Comparison of ENCODE assay signal across 32 cellular contexts in genomic region chr18:68244786-68245185, GRCh38.
DNase-seq lines count a peak whose midpoint lies in the region; ATAC-seq, FAIRE-seq and TF ChIP-seq lines count a peak whose summit lies in the region.
"Had no signal": no experiment of that assay in that cellular context is flagged by ENCODE, and none has a peak within 500 bp of the region (broad histone marks: within the 10 kb centered on the region; RNA-seq: fewer than 3 reads in every experiment).

No MANE protein-coding gene starts in this region.

- no peak overlapping the region for H3K27ac Mint-ChIP-seq in MCF 10A (ENCODE audit: low read depth, unreplicated experiment)
- no peak overlapping the region for H3K27ac Mint-ChIP-seq in astrocyte (ENCODE audit: unreplicated experiment)
- H3K27ac Mint-ChIP-seq in mesothelial cell of epicardium = no peak overlapping the region
- H3K27ac Mint-ChIP-seq: activated CD4-positive, alpha-beta T cell treated with anti-CD3 and anti-CD28 coated beads, Interleukin-2, amount 10 ng/mL, durations not matched to agents 7 days and 5 days; activated naive CD8-positive, alpha-beta T cell treated with anti-CD3 and anti-CD28 coated beads, Interleukin-2, amount 10 ng/mL, durations not matched to agents 7 days and 5 days; activated T-cell treated with anti-CD3 and anti-CD28 coated beads, Interleukin-2, amount 50 U/mL, for 24 hours; CD8-positive, alpha-beta T cell; memory B cell had no signal

- no TSS peak for BruUV-seq in mammary epithelial cell (replicated peaks; lab: Mats Ljungman, UMichigan)
- no TSS peak for BruUV-seq in MCF 10A (replicated peaks; lab: Mats Ljungman, UMichigan)

- no peaks in the 10 kb centered on the region for H3K27me3 Mint-ChIP-seq in MCF 10A (ENCODE audit: insufficient read depth, unreplicated experiment)
- H3K27me3 Mint-ChIP-seq in astrocyte (ENCODE audit: low read depth, unreplicated experiment) = no peaks in the 10 kb centered on the region
- H3K27me3 Mint-ChIP-seq in mesothelial cell of epicardium (ENCODE audit: low read depth) = no peaks in the 10 kb centered on the region
- H3K27me3 Mint-ChIP-seq: activated CD4-positive, alpha-beta T cell treated with anti-CD3 and anti-CD28 coated beads, Interleukin-2, amount 10 ng/mL, durations not matched to agents 7 days and 5 days; activated naive CD8-positive, alpha-beta T cell treated with anti-CD3 and anti-CD28 coated beads, Interleukin-2, amount 10 ng/mL, durations not matched to agents 7 days and 5 days; activated T-cell treated with anti-CD3 and anti-CD28 coated beads, Interleukin-2, amount 50 U/mL, for 24 hours; memory B cell had no signal

- TF ChIP-seq CTCF in mammary epithelial cell (conservative IDR thresholded peaks at IDR 0.05 in 1 of 2, IDR thresholded peaks at IDR 0.05 in 1 of 2; ENCODE audit: extremely low read depth in 1 of 2, insufficient read depth in 1 of 2, low read depth in 1 of 2, low read length in 2 of 2) = no peak
- TF ChIP-seq CTCF in MCF 10A (IDR thresholded peaks at IDR 0.05; ENCODE audit: unreplicated experiment) = no peak
- no peak for TF ChIP-seq CTCF in astrocyte (IDR thresholded peaks at IDR 0.05; ENCODE audit: insufficient read depth, low read depth, low read length)
- TF ChIP-seq CTCF in mesothelial cell of epicardium (IDR thresholded peaks at IDR 0.05; ENCODE audit: unreplicated experiment) = no peak

- dilution Hi-C loops in mammary epithelial cell (cut with HindIII; ENCODE audit: low sequenced_read_pairs) = no loop called here

- H3K9me3 Mint-ChIP-seq in MCF 10A (ENCODE audit: unreplicated experiment) (no peaks in the 10 kb centered on the region), astrocyte (ENCODE audit: unreplicated experiment) (peaks cover 4% of the 10 kb centered on the region), mesothelial cell of epicardium (no peaks in the 10 kb centered on the region)
- H3K9me3 Mint-ChIP-seq: activated CD4-positive, alpha-beta T cell treated with anti-CD3 and anti-CD28 coated beads, Interleukin-2, amount 10 ng/mL, durations not matched to agents 7 days and 5 days; activated T-cell treated with anti-CD3 and anti-CD28 coated beads, Interleukin-2, amount 50 U/mL, for 24 hours; CD8-positive, alpha-beta T cell had no signal

- H3K4me1 ChIP-seq in mammary epithelial cell (ENCODE audit: insufficient read depth, low read length) (no peaks in the 10 kb centered on the region), astrocyte (ENCODE audit: insufficient read depth, low read length) (no peaks in the 10 kb centered on the region)
- H3K4me1 ChIP-seq: gastrocnemius medialis, right lobe of liver, SJCRH30, vagina had no signal

- DNase-seq in mammary epithelial cell (peak; percentile 33), MCF 10A (ENCODE audit: unreplicated experiment) (no peak), astrocyte (ENCODE audit: low read depth) (peak; percentile 63), fibroblast of peridontal ligament (ENCODE audit: extremely low read depth) (peak; percentile 34), NCI-H1417 (lab: John Stamatoyannopoulos, UW) (no peak), mesothelial cell of epicardium (ENCODE audit: low spot score in 2 of 2, unreplicated experiment in 2 of 2) (no peak)
- DNase-seq: activated CD4-positive, alpha-beta T cell treated with anti-CD3 and anti-CD28 coated beads, Interleukin-2, amount 10 ng/mL, durations not matched to agents 7 days and 5 days; activated gamma-delta T cell; activated naive CD8-positive, alpha-beta T cell treated with anti-CD3 and anti-CD28 coated beads, Interleukin-2, amount 10 ng/mL, durations not matched to agents 7 days and 5 days; activated T-cell treated with anti-CD3 and anti-CD28 coated beads, Interleukin-2, amount 50 U/mL, for 24 hours; AML-193; CD8-positive, alpha-beta T cell; DMS 273 treated with DMSO at 0.1 percent for 48 hours; effector CD8-positive, alpha-beta T cell; gastrocnemius medialis; hippocampal formation; NCI-H1105; NCI-H2029; right lobe of liver; SJCRH30; stimulated activated naive CD8-positive, alpha-beta T cell treated with anti-CD3 and anti-CD28 coated beads, Interleukin-15, Interleukin-2, amounts not matched to agents 100 U/mL and 50 U/mL, for 24 hours; T1000; WERI-Rb-1 had no signal

- intact Hi-C loops in mammary epithelial cell (cut with micrococcal nuclease) = no loop called here
- intact Hi-C loops in MCF 10A (cut with micrococcal nuclease) = no loop called here

- H3K27ac ChIP-seq in mammary epithelial cell (ENCODE audit: insufficient read depth, low read depth, low read length) = no peak overlapping the region
- no peak overlapping the region for H3K27ac ChIP-seq in astrocyte (ENCODE audit: low read depth, low read length)
- H3K27ac ChIP-seq: 22Rv1, epithelial cell of prostate, gastrocnemius medialis, right lobe of liver, SJCRH30, vagina, WERI-Rb-1 had no signal

- H3K4me1 Mint-ChIP-seq in MCF 10A (ENCODE audit: insufficient read depth, unreplicated experiment) (no peaks in the 10 kb centered on the region), astrocyte (ENCODE audit: low read depth, unreplicated experiment) (no peaks in the 10 kb centered on the region), mesothelial cell of epicardium (no peaks in the 10 kb centered on the region)
- H3K4me1 Mint-ChIP-seq: activated CD4-positive, alpha-beta T cell treated with anti-CD3 and anti-CD28 coated beads, Interleukin-2, amount 10 ng/mL, durations not matched to agents 7 days and 5 days; activated naive CD8-positive, alpha-beta T cell treated with anti-CD3 and anti-CD28 coated beads, Interleukin-2, amount 10 ng/mL, durations not matched to agents 7 days and 5 days; brain; memory B cell had no signal

- H3K4me3 ChIP-seq in mammary epithelial cell (replicated peaks in 1 of 3; ENCODE audit: insufficient read depth in 1 of 3, low read depth in 2 of 3, low read length in 3 of 3) (no peak overlapping the region), astrocyte (ENCODE audit: insufficient read depth, low read depth, low read length) (no peak overlapping the region)
- H3K4me3 ChIP-seq: gastrocnemius medialis, right lobe of liver, SJCRH30, vagina had no signal

- no peak for FAIRE-seq in astrocyte (lab: Jason Lieb, UNC)
- FAIRE-seq: colon, HepG2 had no signal

- in situ Hi-C loops in mammary epithelial cell (cut with MboI; ENCODE audit: low sequenced_read_pairs in 2 of 2) = no loop called here

- H3K36me3 ChIP-seq in mammary epithelial cell (ENCODE audit: insufficient read depth, low read length) = no peaks in the 10 kb centered on the region
- H3K36me3 ChIP-seq in astrocyte (ENCODE audit: insufficient read depth, low read length) = no peaks in the 10 kb centered on the region
- H3K36me3 ChIP-seq: gastrocnemius medialis, right lobe of liver, SJCRH30, vagina, WERI-Rb-1 had no signal

- H2AFZ ChIP-seq in mammary epithelial cell (ENCODE audit: low read depth, low read length) = no peak overlapping the region
- H2AFZ ChIP-seq in astrocyte (ENCODE audit: low read depth, low read length) = no peak overlapping the region

- H3K4me3 Mint-ChIP-seq in MCF 10A (ENCODE audit: unreplicated experiment) (no peak overlapping the region), astrocyte (ENCODE audit: unreplicated experiment) (no peak overlapping the region), mesothelial cell of epicardium (no peak overlapping the region)
- H3K4me3 Mint-ChIP-seq: activated CD4-positive, alpha-beta T cell treated with anti-CD3 and anti-CD28 coated beads, Interleukin-2, amount 10 ng/mL, durations not matched to agents 7 days and 5 days; activated naive CD8-positive, alpha-beta T cell treated with anti-CD3 and anti-CD28 coated beads, Interleukin-2, amount 10 ng/mL, durations not matched to agents 7 days and 5 days; activated T-cell treated with anti-CD3 and anti-CD28 coated beads, Interleukin-2, amount 50 U/mL, for 24 hours; brain; CD8-positive, alpha-beta T cell; memory B cell had no signal

- 44% methylated on average over 2 of the region's 2 CpGs for WGBS in mammary epithelial cell (ENCODE audit: low coverage, missing lambda C conversion rate)

- POLR2A ChIA-PET in MCF 10A (lab: Yijun Ruan, JAX) = interaction anchor here (0.6 kb wide), 1 partner anchor 12 kb away, joined by 3 read pairs; no protein-coding TSS in a partner anchor

- H3K9ac ChIP-seq in mammary epithelial cell (ENCODE audit: insufficient read depth, low read length) (no peak overlapping the region), astrocyte (ENCODE audit: low read length) (no peak overlapping the region)

- H3K4me2 ChIP-seq in mammary epithelial cell (ENCODE audit: insufficient read depth, low read depth, low read length) (no peak overlapping the region), astrocyte (ENCODE audit: low read length) (no peak overlapping the region)

- CTCF ChIA-PET in mammary epithelial cell (lab: Charles Lee; ENCODE audit: low non-redundant PET) = no interaction called here
- CTCF ChIA-PET in MCF 10A (lab: Yijun Ruan, JAX) = interaction anchor here (1.0 kb wide), 1 partner anchor 9 kb away, joined by 4 read pairs; no protein-coding TSS in a partner anchor

- ATAC-seq in GM18861 (IDR thresholded peaks at IDR 0.05; ENCODE audit: unreplicated experiment) (no peak), HG03135 (IDR thresholded peaks at IDR 0.05; ENCODE audit: unreplicated experiment) (no peak)
- ATAC-seq: CD8-positive, alpha-beta T cell; gastrocnemius medialis; HepG2; right lobe of liver; stimulated activated naive CD8-positive, alpha-beta T cell treated with anti-CD3 and anti-CD28 coated beads, Interleukin-15, Interleukin-2, amounts not matched to agents 100 U/mL and 50 U/mL, for 24 hours had no signal

- H3K9me3 ChIP-seq in mammary epithelial cell (replicated peaks; ENCODE audit: insufficient read depth, low read length) = peaks cover 3% of the 10 kb centered on the region
- no peaks in the 10 kb centered on the region for H3K9me3 ChIP-seq in astrocyte (ENCODE audit: insufficient read depth, low read depth, low read length)
- H3K9me3 ChIP-seq: gastrocnemius medialis, right lobe of liver, SJCRH30, vagina had no signal

- H4K20me1 ChIP-seq in mammary epithelial cell (ENCODE audit: insufficient read depth, low read length) (no peaks in the 10 kb centered on the region), astrocyte (ENCODE audit: insufficient read depth, low read length) (no peaks in the 10 kb centered on the region)

- H3K27me3 ChIP-seq in mammary epithelial cell (ENCODE audit: insufficient read depth, low read length) (no peaks in the 10 kb centered on the region), astrocyte (ENCODE audit: insufficient read depth, low read length) (no peaks in the 10 kb centered on the region)
- H3K27me3 ChIP-seq: gastrocnemius medialis, right lobe of liver, SJCRH30, vagina had no signal

- no peaks in the 10 kb centered on the region for H3K79me2 ChIP-seq in mammary epithelial cell (ENCODE audit: insufficient read depth, low read length)
- no peaks in the 10 kb centered on the region for H3K79me2 ChIP-seq in astrocyte (ENCODE audit: insufficient read depth, low read length)

- H3K36me3 Mint-ChIP-seq in MCF 10A (ENCODE audit: insufficient read depth, unreplicated experiment) (no peaks in the 10 kb centered on the region), astrocyte (ENCODE audit: low read depth, unreplicated experiment) (no peaks in the 10 kb centered on the region), mesothelial cell of epicardium (no peaks in the 10 kb centered on the region)
- H3K36me3 Mint-ChIP-seq: activated naive CD8-positive, alpha-beta T cell treated with anti-CD3 and anti-CD28 coated beads, Interleukin-2, amount 10 ng/mL, durations not matched to agents 7 days and 5 days; brain; CD8-positive, alpha-beta T cell; memory B cell had no signal

Comparison
In these comparisons a context has a peak if more than half of its experiments do, and no peak if none do; other contexts are left out.
1. DNase-seq: peak in mammary epithelial cell (single experiment), astrocyte (single experiment) and fibroblast of peridontal ligament (single experiment); none in MCF 10A (single experiment), NCI-H1417 (0 of 3) and mesothelial cell of epicardium (0 of 2).